ENCODE assay signal across 19 cellular contexts in genomic region chr14:22841769-22842168, GRCh38. TPM values are rescaled to one million over a fixed set of nuclear protein-coding genes. Genes with fewer than 3 reads are reported as not detected.
A peak's percentile ranks its signal among the peaks of the same experiment; 100 is the strongest.
DNase-seq lines count a peak whose midpoint lies in the region; ATAC-seq and TF ChIP-seq lines count a peak whose summit lies in the region.
"Had no signal": no experiment of that assay in that cellular context is flagged by ENCODE, and none has a peak within 500 bp of the region (broad histone marks: within the 10 kb centered on the region; RNA-seq: fewer than 3 reads in every experiment).

No MANE protein-coding gene starts in this region.

- H2BK15ac ChIP-seq in mesendoderm (replicated peaks; ENCODE audit: low read depth) = no peak overlapping the region

- H3K9me3 ChIP-seq in RWPE2 (ENCODE audit: severe bottlenecking) (no peaks in the 10 kb centered on the region), fibroblast of lung (ENCODE audit: control insufficient read depth, insufficient read depth, low read depth, low read length) (no peaks in the 10 kb centered on the region), suprapubic skin (no peaks in the 10 kb centered on the region)

- H4K8ac ChIP-seq in mesendoderm (ENCODE audit: low read depth, low read length) = no peak overlapping the region

- DNase-seq in RWPE2 (ENCODE audit: low spot score) (no peak), fibroblast of lung (ENCODE audit: low read depth in 2 of 2) (no peak), suprapubic skin (ENCODE audit: low spot score in 2 of 2) (no peak), mesendoderm (no peak), AG08396 (ENCODE audit: low spot score) (no peak)
- DNase-seq: activated CD4-positive, alpha-beta T cell treated with anti-CD3 and anti-CD28 coated beads for 4 hours; activated naive CD4-positive, alpha-beta T cell treated with anti-CD3 and anti-CD28 coated beads, Interleukin-2, amount 10 ng/mL, durations not matched to agents 7 days and 5 days; activated T-cell treated with anti-CD3 and anti-CD28 coated beads, Interleukin-2, amount 50 U/mL, for 48 hours; caudate nucleus; CD4-positive, alpha-beta T cell; erythroblast; left ventricle myocardium superior; NCI-H1436 treated with DMSO at 0.1 percent for 48 hours; NK-92 treated with Interleukin-12 subunit alpha and Interleukin-12 subunit beta, amount 100 ng/mL, for 24 hours; substantia nigra had no signal

- H3K79me1 ChIP-seq in mesendoderm (ENCODE audit: low read length) = peaks cover 23% of the 10 kb centered on the region

- H2BK5ac ChIP-seq in mesendoderm (ENCODE audit: low read length) = no peak overlapping the region

- no peak overlapping the region for H2BK120ac ChIP-seq in mesendoderm (ENCODE audit: low read depth, low read length)

- H3K4me1 ChIP-seq in RWPE2 (ENCODE audit: insufficient read depth, poor library complexity, severe bottlenecking) (peaks cover 24% of the 10 kb centered on the region), fibroblast of lung (ENCODE audit: control insufficient read depth, extremely low read depth, insufficient read depth, low read length) (peaks cover 32% of the 10 kb centered on the region), suprapubic skin (peaks cover 75% of the 10 kb centered on the region), mesendoderm (ENCODE audit: control insufficient read depth, low read depth, low read length) (peaks cover 10% of the 10 kb centered on the region)

- peak overlapping the region; percentile 98 for H3K27ac ChIP-seq in RWPE2 (ENCODE audit: poor library complexity, severe bottlenecking)
- peak overlapping the region; percentile 63 for H3K27ac ChIP-seq in fibroblast of lung (ENCODE audit: insufficient read depth, low read length)
- H3K27ac ChIP-seq in suprapubic skin = peak overlapping the region; percentile 55
- H3K27ac ChIP-seq in mesendoderm (ENCODE audit: low read depth, low read length) = no peak overlapping the region

- H2AK5ac ChIP-seq in mesendoderm (ENCODE audit: low read length) = no peak overlapping the region

- TF ChIP-seq EP300 in suprapubic skin (IDR thresholded peaks at IDR 0.05) = no peak

- peaks cover 93% of the 10 kb centered on the region for H3K79me2 ChIP-seq in fibroblast of lung (ENCODE audit: control insufficient read depth, insufficient read depth, low read length)
- H3K79me2 ChIP-seq in mesendoderm (ENCODE audit: control insufficient read depth, insufficient read depth, low read length) = peaks cover 29% of the 10 kb centered on the region

- H3K36me3 ChIP-seq in RWPE2 (ENCODE audit: low read depth) (peaks cover 92% of the 10 kb centered on the region), fibroblast of lung (ENCODE audit: control insufficient read depth, insufficient read depth, low read length) (peaks cover 58% of the 10 kb centered on the region), suprapubic skin (peaks cover 57% of the 10 kb centered on the region), mesendoderm (ENCODE audit: control insufficient read depth, insufficient read depth, low read length) (peaks cover 34% of the 10 kb centered on the region)

- no peak overlapping the region for H2AFZ ChIP-seq in fibroblast of lung (ENCODE audit: low read length)
- H2AFZ ChIP-seq: GM23338 had no signal

- no peak overlapping the region for H3K23ac ChIP-seq in mesendoderm (ENCODE audit: low read length)

- H3K4ac ChIP-seq in mesendoderm (ENCODE audit: low read depth, low read length) = no peak overlapping the region

- ATAC-seq in RWPE2 (ENCODE audit: low read depth) (no peak), HG02678 (IDR thresholded peaks at IDR 0.05; ENCODE audit: unreplicated experiment) (no peak)
- ATAC-seq: GM23338, left ventricle myocardium superior had no signal

- H3K9ac ChIP-seq in fibroblast of lung (ENCODE audit: insufficient read depth, low read length) = no peak overlapping the region
- no peak overlapping the region for H3K9ac ChIP-seq in mesendoderm (ENCODE audit: low read length)

- no peak overlapping the region for H3K18ac ChIP-seq in mesendoderm (ENCODE audit: low read length)

- no peak overlapping the region for H3K56ac ChIP-seq in mesendoderm (ENCODE audit: low read length)

- no peak overlapping the region for H4K5ac ChIP-seq in mesendoderm (ENCODE audit: low read length)

- no peaks in the 10 kb centered on the region for H3K27me3 ChIP-seq in RWPE2 (ENCODE audit: insufficient read depth, poor library complexity, severe bottlenecking)
- no peaks in the 10 kb centered on the region for H3K27me3 ChIP-seq in fibroblast of lung (ENCODE audit: control insufficient read depth, insufficient read depth, low read length)
- no peaks in the 10 kb centered on the region for H3K27me3 ChIP-seq in suprapubic skin
- H3K27me3 ChIP-seq in mesendoderm (ENCODE audit: insufficient read depth, low read length, poor library complexity) = no peaks in the 10 kb centered on the region

- TF ChIP-seq CTCF in RWPE2 (IDR thresholded peaks at IDR 0.05; ENCODE audit: poor library complexity, severe bottlenecking) (no peak), fibroblast of lung (conservative IDR thresholded peaks at IDR 0.05 in 1 of 2, IDR thresholded peaks at IDR 0.05 in 1 of 2; ENCODE audit: low read depth in 1 of 2, low read length in 2 of 2) (no peak), suprapubic skin (IDR thresholded peaks at IDR 0.05) (no peak)

- 91% methylated on average over 8 of the region's 8 CpGs for WGBS in suprapubic skin
- WGBS in mesendoderm (ENCODE audit: extremely low coverage, insufficient coverage, low lambda C conversion rate) = no CpG with 5 or more reads among the region's 8 CpGs

- TF ChIP-seq POLR2A in suprapubic skin (IDR thresholded peaks at IDR 0.05) = no peak

- H3K4me2 ChIP-seq in fibroblast of lung (ENCODE audit: extremely low read depth, insufficient read depth, low read length) = no peak overlapping the region
- no peak overlapping the region for H3K4me2 ChIP-seq in mesendoderm (ENCODE audit: low read length)
- H3K4me2 ChIP-seq: GM23338 had no signal

- H3K4me3 ChIP-seq in RWPE2 (ENCODE audit: severe bottlenecking) (no peak overlapping the region), fibroblast of lung (replicated peaks in 1 of 4; ENCODE audit: control extremely low read depth in 1 of 4, insufficient read depth in 1 of 4, low read depth in 3 of 4, low read length in 4 of 4) (peak overlapping the region in 1 of 4 experiments; percentile 30), suprapubic skin (no peak overlapping the region), mesendoderm (ENCODE audit: low read length) (no peak overlapping the region)
- H3K4me3 ChIP-seq: GM23338 had no signal

- no peaks in the 10 kb centered on the region for H4K20me1 ChIP-seq in fibroblast of lung (ENCODE audit: control insufficient read depth, extremely low read depth, insufficient read depth, low read length)

RNA-seq across cellular contexts. Expression of gene MMP14, which starts 5.4 kb away (rescaled TPM):
- total RNA-seq in fibroblast of lung (346 and 375 TPM in 2 replicates), suprapubic skin (100 to 1,000 TPM; 106 to 161 (median 128) TPM)
- polyA plus RNA-seq in fibroblast of lung = 393 and 397 TPM in 2 replicates
- polyA plus RNA-seq in fibroblast of lung (2012) = 394 and 407 TPM in 2 replicates
- polyA minus RNA-seq in fibroblast of lung (ENCODE audit: low replicate concordance) = 565 and 590 TPM in 2 replicates
- polyA plus RNA-seq in mesendoderm (2013, experiment 1 of 2) = 188 TPM
- polyA plus RNA-seq in mesendoderm (2013, experiment 2 of 2) = 174 TPM

RNA-seq across cellular contexts. Expression of gene MRPL52, which starts 12.1 kb away (rescaled TPM):
- total RNA-seq in fibroblast of lung (40.8 and 50.5 TPM in 2 replicates), suprapubic skin (10 to 100 TPM; 35.5 to 84.5 (median 74.2) TPM)
- 38.0 and 44.1 TPM in 2 replicates for polyA plus RNA-seq in fibroblast of lung
- polyA plus RNA-seq in fibroblast of lung (2012) = 145 and 212 TPM in 2 replicates
- polyA minus RNA-seq in fibroblast of lung (ENCODE audit: low replicate concordance) = 2.2 and 32.5 TPM in 2 replicates
- 355 TPM for polyA plus RNA-seq in mesendoderm (2013, experiment 1 of 2)
- 362 TPM for polyA plus RNA-seq in mesendoderm (2013, experiment 2 of 2)

RNA-seq across cellular contexts. Expression of gene SLC7A7, which starts 26.5 kb away (rescaled TPM):
- total RNA-seq in fibroblast of lung (5.1 and 6.3 TPM in 2 replicates), suprapubic skin (1 to 10 TPM; 1.8 to 3.8 (median 2.9) TPM)
- polyA plus RNA-seq in fibroblast of lung = 7.1 and 9.5 TPM in 2 replicates
- polyA plus RNA-seq in fibroblast of lung (2012) = 3.0 and 4.1 TPM in 2 replicates
- polyA minus RNA-seq in fibroblast of lung (ENCODE audit: low replicate concordance) = 13.6 and 26.7 TPM in 2 replicates
- polyA plus RNA-seq in mesendoderm (2013, experiment 1 of 2) = 8.9 TPM
- polyA plus RNA-seq in mesendoderm (2013, experiment 2 of 2) = 8.0 TPM
- polyA plus RNA-seq: neural cell had no signal

RNA-seq across cellular contexts. Expression of gene LRP10, which starts 29.8 kb away (rescaled TPM):
- 71.9 and 95.5 TPM in 2 replicates for total RNA-seq in fibroblast of lung
- 100 and 130 TPM in 2 replicates for polyA plus RNA-seq in fibroblast of lung
- polyA plus RNA-seq in fibroblast of lung (2012) = 143 and 172 TPM in 2 replicates
- 703 and 794 TPM in 2 replicates for polyA minus RNA-seq in fibroblast of lung (ENCODE audit: low replicate concordance)
- 100 to 1,000 TPM in 3 of 4 donors, 10 to 100 TPM in 1; 97.8 to 170 (median 157) TPM for total RNA-seq in suprapubic skin
- 11.7 TPM for polyA plus RNA-seq in mesendoderm (2013, experiment 1 of 2)
- 11.5 TPM for polyA plus RNA-seq in mesendoderm (2013, experiment 2 of 2)

RNA-seq across cellular contexts. Expression of gene REM2, which starts 41.3 kb away (rescaled TPM):
- total RNA-seq in fibroblast of lung = 0.17 and 0.26 TPM in 2 replicates
- 0.02 and 0.06 TPM in 2 replicates for polyA plus RNA-seq in fibroblast of lung
- 0.10 and 0.15 TPM in 2 replicates for polyA plus RNA-seq in fibroblast of lung (2012)
- not detected in 2 replicates for polyA minus RNA-seq in fibroblast of lung (ENCODE audit: low replicate concordance)
- total RNA-seq in suprapubic skin = 1 to 10 TPM in 2 of 4 donors, under 1 TPM in 2; 0.89 to 5.4 (median 1.2) TPM
- 1.1 TPM for polyA plus RNA-seq in mesendoderm (2013, experiment 1 of 2)
- polyA plus RNA-seq in mesendoderm (2013, experiment 2 of 2) = 1.2 TPM
- total RNA-seq: left ventricle myocardium superior, SK-MEL-5 had no signal
